In genomic region chr12:16880864-16881285, GRCh38 we compare ENCODE assay signal across 13 cellular contexts.
DNase-seq lines count a peak whose midpoint lies in the region; ATAC-seq and TF ChIP-seq lines count a peak whose summit lies in the region.
"Had no signal": no experiment of that assay in that cellular context is flagged by ENCODE, and none has a peak within 500 bp of the region (broad histone marks: within the 10 kb centered on the region; RNA-seq: fewer than 3 reads in every experiment).

No MANE protein-coding gene starts in this region.

- TF ChIP-seq CTCF in transverse colon (IDR thresholded peaks at IDR 0.05): no peak
- TF ChIP-seq CTCF in suprapubic skin (IDR thresholded peaks at IDR 0.05): no peak

- H3K27me3 ChIP-seq in transverse colon (no peaks in the 10 kb centered on the region), suprapubic skin (no peaks in the 10 kb centered on the region)
- H3K27me3 ChIP-seq: gastroesophageal sphincter, spleen had no signal

- 40 to 53% methylated on average over 3 to 10 of the region's 10 CpGs for WGBS in transverse colon (ENCODE audit: low coverage in 1 of 2), 2 donors
- 38% methylated on average over 10 of the region's 10 CpGs for WGBS in suprapubic skin

- peak; percentile 57 for DNase-seq in NCI-H1436 (lab: John Stamatoyannopoulos, UW)
- DNase-seq in NCI-H774 (lab: John Stamatoyannopoulos, UW): peak; percentile 61
- DNase-seq in iPS-NIHi7 (ENCODE audit: extremely low spot score): peak; percentile 29
- peak; percentile 20 for DNase-seq in transverse colon
- no peak for DNase-seq in suprapubic skin (ENCODE audit: low spot score in 2 of 2)
- DNase-seq: activated effector memory CD4-positive, alpha-beta T cell treated with anti-CD3 and anti-CD28 coated beads, Interleukin-2, amount 50 U/mL, for 16 hours; midbrain; spleen had no signal

- TF ChIP-seq POLR2A in transverse colon (IDR thresholded peaks at IDR 0.05) (no peak), suprapubic skin (IDR thresholded peaks at IDR 0.05) (no peak)

- TF ChIP-seq EP300 in transverse colon (IDR thresholded peaks at IDR 0.05; ENCODE audit: low read depth): no peak
- no peak for TF ChIP-seq EP300 in suprapubic skin (IDR thresholded peaks at IDR 0.05)

- peak overlapping the region in 1 of 4 donors; percentile 38 for H3K27ac ChIP-seq in transverse colon
- no peak overlapping the region for H3K27ac ChIP-seq in suprapubic skin
- H3K27ac ChIP-seq: gastroesophageal sphincter, KMS-11, spleen had no signal

- H3K4me1 ChIP-seq in transverse colon (peaks cover 0 to 4% (median 0%) of the 10 kb centered on the region in 4 donors), suprapubic skin (peaks cover 2% of the 10 kb centered on the region)
- H3K4me1 ChIP-seq: gastroesophageal sphincter, spleen had no signal

- H3K4me3 ChIP-seq in transverse colon (peak overlapping the region in 2 of 4 donors; percentile 8 to 15), suprapubic skin (no peak overlapping the region)
- H3K4me3 ChIP-seq: gastroesophageal sphincter, spleen had no signal

- no peak for ATAC-seq in GM18870 (IDR thresholded peaks at IDR 0.05; ENCODE audit: unreplicated experiment)
- ATAC-seq in HG03159 (IDR thresholded peaks at IDR 0.05; ENCODE audit: unreplicated experiment): no peak
- ATAC-seq: gastroesophageal sphincter; stimulated activated effector memory CD8-positive, alpha-beta T cell treated with anti-CD3 and anti-CD28 coated beads, Interleukin-12 subunit alpha, Interleukin-12 subunit beta, amount 100 ng/mL, for 72 hours had no signal

- intact Hi-C loops in transverse colon (cut with DNase I; ENCODE audit: low total_unique reads): no loop called here

- H3K36me3 ChIP-seq in transverse colon (no peaks in the 10 kb centered on the region), suprapubic skin (no peaks in the 10 kb centered on the region)
- H3K36me3 ChIP-seq: gastroesophageal sphincter, spleen had no signal

- in situ Hi-C loops in transverse colon (cut with MboI; ENCODE audit: low pct_ligation_motif_present in 1 of 4, low pct_unique_long_range_greater_than_20kb in 1 of 4, low sequenced_read_pairs in 3 of 4): no loop called here

- no peaks in the 10 kb centered on the region for H3K9me3 ChIP-seq in transverse colon
- no peaks in the 10 kb centered on the region for H3K9me3 ChIP-seq in suprapubic skin
- H3K9me3 ChIP-seq: gastroesophageal sphincter had no signal

Comparison
In these comparisons a context has a peak if more than half of its experiments do, and no peak if none do; other contexts are left out.
1. DNase-seq: peak in NCI-H1436 (single experiment), NCI-H774 (single experiment), iPS-NIHi7 (single experiment) and transverse colon (single experiment); none in suprapubic skin (0 of 2).